In the genomic region with DNA sequence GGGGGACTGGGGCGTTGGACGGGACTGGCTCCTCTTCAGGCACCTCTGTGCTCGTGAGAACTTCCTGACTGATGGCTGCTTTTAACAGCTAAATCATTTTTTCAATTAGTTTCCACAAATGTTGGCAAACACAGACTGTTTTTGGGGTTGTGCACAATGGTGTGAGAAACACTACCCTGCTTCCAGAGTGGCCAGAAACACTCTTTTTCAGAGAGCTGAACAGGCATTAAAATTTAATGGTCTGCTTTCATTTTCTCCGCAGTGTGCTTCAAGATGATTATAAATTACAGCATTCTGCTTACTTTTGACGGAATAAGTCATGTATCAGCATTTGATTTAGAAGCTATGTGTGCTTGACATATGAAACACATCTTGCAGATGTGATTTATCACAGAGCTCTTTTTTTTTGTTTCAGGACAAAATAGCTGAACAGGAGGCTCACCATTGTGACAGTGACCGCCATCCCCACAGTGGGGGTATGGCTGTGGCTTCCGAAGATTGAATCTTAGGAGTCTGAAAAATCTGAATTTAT, we compare ENCODE assay signal across 10 cellular contexts.
DNase-seq lines count a peak whose midpoint lies in the region; ATAC-seq, FAIRE-seq and TF ChIP-seq lines count a peak whose summit lies in the region.
"Had no signal": no experiment of that assay in that cellular context is flagged by ENCODE, and none has a peak within 500 bp of the region (broad histone marks: within the 10 kb centered on the region; RNA-seq: fewer than 3 reads in every experiment).

No MANE protein-coding gene starts in this region.

- peaks cover 0 to 5% of the 10 kb centered on the region in 2 donors for H3K27me3 Mint-ChIP-seq in natural killer cell (ENCODE audit: low read depth in 2 of 2)

- no peak for TF ChIP-seq EP300 in HepG2 (IDR thresholded peaks at IDR 0.05; ENCODE audit: low read depth in 2 of 2, low read length in 2 of 2)
- no peak for TF ChIP-seq EP300 in HepG2 (CRISPR knock-in tag; IDR thresholded peaks at IDR 0.05; ENCODE audit: borderline replicate concordance)

- ATAC-seq in HepG2 (no peak), natural killer cell (no peak), aorta (ENCODE audit: low FRiP score) (no peak), GM18519 (IDR thresholded peaks at IDR 0.05; ENCODE audit: low FRiP score, unreplicated experiment) (no peak)

- no peak for TF ChIP-seq POLR2A in HepG2 (IDR thresholded peaks at IDR 0.05; ENCODE audit: insufficient read depth in 1 of 2, low read depth in 2 of 2, low read length in 2 of 2)

- H3K36me3 ChIP-seq in liver (ENCODE audit: control insufficient read depth in 4 of 4, insufficient read depth in 3 of 4, low read depth in 1 of 4, low read length in 3 of 4), result no peaks in the 10 kb centered on the region
- H3K36me3 ChIP-seq in HepG2 (replicated peaks in 1 of 2; ENCODE audit: control insufficient read depth in 1 of 2, insufficient read depth in 2 of 2, low read length in 2 of 2), result no peaks in the 10 kb centered on the region
- H3K36me3 ChIP-seq in duodenal mucosa (ENCODE audit: control insufficient read depth in 1 of 2, insufficient read depth in 2 of 2, low read length in 2 of 2), result no peaks in the 10 kb centered on the region
- H3K36me3 ChIP-seq in aorta (ENCODE audit: control insufficient read depth in 1 of 2, insufficient read depth in 2 of 2, low read length in 1 of 2), result no peaks in the 10 kb centered on the region

- WGBS in liver, result 62% methylated on average over 7 of the region's 7 CpGs
- WGBS in HepG2 (ENCODE audit: low lambda C conversion rate), result 26% methylated on average over 7 of the region's 7 CpGs
- 50 to 65% methylated on average over 7 of the region's 7 CpGs for WGBS in aorta, 2 donors

- H4K20me1 ChIP-seq in HepG2 (ENCODE audit: insufficient read depth, low read length), result no peaks in the 10 kb centered on the region

- H3K27ac ChIP-seq in liver (ENCODE audit: low read depth in 1 of 2, low read length in 2 of 2) (no peak overlapping the region), HepG2 (ENCODE audit: extremely low read length, insufficient read depth, low read length) (no peak overlapping the region), duodenal mucosa (ENCODE audit: low read depth, low read length) (no peak overlapping the region), aorta (ENCODE audit: low read depth in 1 of 2, low read length in 2 of 2) (no peak overlapping the region)

- TF ChIP-seq RAD21 in liver (IDR thresholded peaks at IDR 0.05), result no peak
- TF ChIP-seq RAD21 in HepG2 (CRISPR knock-in tag; IDR thresholded peaks at IDR 0.05), result no peak

- H2AFZ ChIP-seq in HepG2 (ENCODE audit: low read length), result no peak overlapping the region

- no peaks in the 10 kb centered on the region for H3K36me3 Mint-ChIP-seq in natural killer cell

- H3K79me2 ChIP-seq in HepG2 (ENCODE audit: insufficient read depth, low read length), result no peaks in the 10 kb centered on the region

- H3K4me2 ChIP-seq in HepG2 (ENCODE audit: low read depth, low read length), result no peak overlapping the region

- no peak for FAIRE-seq in HepG2 (lab: Jason Lieb, UNC)

- H3K27me3 ChIP-seq in liver (ENCODE audit: control insufficient read depth in 4 of 4, insufficient read depth in 4 of 4, low read length in 3 of 4) (no peaks in the 10 kb centered on the region), HepG2 (ENCODE audit: control insufficient read depth in 1 of 2, insufficient read depth in 2 of 2, low read length in 2 of 2) (no peaks in the 10 kb centered on the region), duodenal mucosa (ENCODE audit: control insufficient read depth in 1 of 2, insufficient read depth in 2 of 2, low read length in 2 of 2) (no peaks in the 10 kb centered on the region), aorta (ENCODE audit: control insufficient read depth in 1 of 2, insufficient read depth in 2 of 2, low read length in 1 of 2) (no peaks in the 10 kb centered on the region)

- POLR2A ChIA-PET in HepG2 (lab: Yijun Ruan, JAX), result no interaction called here

- BruUV-seq in HepG2 (replicated peaks; lab: Mats Ljungman, UMichigan), result no TSS peak

- intact Hi-C loops in HepG2 (cut with micrococcal nuclease; ENCODE audit: unreplicated experiment) (no loop called here), natural killer cell (cut with micrococcal nuclease) (no loop called here), aorta (cut with DNase I) (no loop called here)

- peaks cover 36 to 45% of the 10 kb centered on the region in 2 donors for H3K4me1 Mint-ChIP-seq in natural killer cell

- peaks cover 0 to 2% (median 0%) of the 10 kb centered on the region in 4 donors for H3K9me3 ChIP-seq in liver (ENCODE audit: control insufficient read depth in 4 of 4, low read length in 3 of 4)
- no peaks in the 10 kb centered on the region for H3K9me3 ChIP-seq in HepG2 (ENCODE audit: low read length)
- H3K9me3 ChIP-seq in duodenal mucosa (ENCODE audit: control insufficient read depth in 1 of 2, low read length in 2 of 2), result no peaks in the 10 kb centered on the region
- no peaks in the 10 kb centered on the region for H3K9me3 ChIP-seq in aorta (ENCODE audit: control insufficient read depth, low read length)

- DNase-seq in HepG2 (ENCODE audit: low spot score), result no peak
- DNase-seq in natural killer cell, result no peak
- no peak for DNase-seq in aorta
- DNase-seq in activated gamma-delta T cell (lab: John Stamatoyannopoulos, UW), result no peak
- no peak for DNase-seq in NCI-H187 treated with DMSO at 0.1 percent for 48 hours (lab: John Stamatoyannopoulos, UW)
- DNase-seq: effector CD8-positive, alpha-beta T cell had no signal

- H3K4me3 Mint-ChIP-seq in natural killer cell, result peak overlapping the region; percentile 84

- H3K9ac ChIP-seq in liver (ENCODE audit: low read depth in 1 of 2, low read length in 2 of 2), result no peak overlapping the region
- H3K9ac ChIP-seq in HepG2 (ENCODE audit: insufficient read depth, low read depth, low read length), result no peak overlapping the region
- H3K9ac ChIP-seq in duodenal mucosa (ENCODE audit: low read depth in 1 of 2, low read length in 2 of 2), result no peak overlapping the region

- H3K4me3 ChIP-seq in liver (ENCODE audit: low read depth in 1 of 3, low read length in 3 of 3), result peak overlapping the region in 2 of 3 donors; percentile 30 to 34
- no peak overlapping the region for H3K4me3 ChIP-seq in HepG2 (replicated peaks in 1 of 3; ENCODE audit: insufficient read depth in 1 of 3, low read depth in 2 of 3, low read length in 3 of 3)
- peak overlapping the region; percentile 8 to 19 for H3K4me3 ChIP-seq in duodenal mucosa (ENCODE audit: low read depth in 1 of 2, low read length in 2 of 2)
- H3K4me3 ChIP-seq in aorta (ENCODE audit: low read length in 2 of 2), result peak overlapping the region; percentile 10 to 16
- H3K4me3 ChIP-seq: lung had no signal

- in situ Hi-C loops in HepG2 (cut with HindIII; ENCODE audit: extremely low pct_ligation_motif_present, low pct_unique_long_range_greater_than_20kb), result no loop called here

- TF ChIP-seq CTCF in liver (IDR thresholded peaks at IDR 0.05; ENCODE audit: low read depth, low read length, missing input control), result no peak
- TF ChIP-seq CTCF in HepG2 (CRISPR knock-in tag; IDR thresholded peaks at IDR 0.05), result no peak
- TF ChIP-seq CTCF in natural killer cell (IDR thresholded peaks at IDR 0.05), result no peak

- H3K27ac Mint-ChIP-seq in natural killer cell, result peak overlapping the region in 1 of 2 donors; percentile 70

- H3K9me3 Mint-ChIP-seq in natural killer cell, result peaks cover 0 to 2% of the 10 kb centered on the region in 2 donors

- H3K4me1 ChIP-seq in liver (ENCODE audit: control insufficient read depth in 4 of 4, insufficient read depth in 4 of 4, low read length in 3 of 4), result peaks cover 2 to 7% (median 6%) of the 10 kb centered on the region in 4 donors
- no peaks in the 10 kb centered on the region for H3K4me1 ChIP-seq in HepG2 (ENCODE audit: insufficient read depth, low read length)
- peaks cover 18 to 23% of the 10 kb centered on the region in 2 donors for H3K4me1 ChIP-seq in duodenal mucosa (ENCODE audit: control insufficient read depth in 1 of 2, insufficient read depth in 2 of 2, low read length in 2 of 2)
- peaks cover 0 to 1% of the 10 kb centered on the region in 2 donors for H3K4me1 ChIP-seq in aorta (ENCODE audit: control insufficient read depth in 1 of 2, insufficient read depth in 2 of 2, low read length in 2 of 2)

- CTCF ChIA-PET in HepG2 (lab: Yijun Ruan, JAX; ENCODE audit: low intra/inter-chr PET ratio, low total read pairs), result no interaction called here

TF ChIP-seq in liver, 16 proteins besides CTCF, POLR2A, EP300 and RAD21 (continues in another document):
- TF ChIP-seq FOXA2 (IDR thresholded peaks at IDR 0.05), result no peak

TF ChIP-seq in HepG2, 621 proteins besides CTCF, POLR2A, EP300 and RAD21:
- TF ChIP-seq, protein P1, sequence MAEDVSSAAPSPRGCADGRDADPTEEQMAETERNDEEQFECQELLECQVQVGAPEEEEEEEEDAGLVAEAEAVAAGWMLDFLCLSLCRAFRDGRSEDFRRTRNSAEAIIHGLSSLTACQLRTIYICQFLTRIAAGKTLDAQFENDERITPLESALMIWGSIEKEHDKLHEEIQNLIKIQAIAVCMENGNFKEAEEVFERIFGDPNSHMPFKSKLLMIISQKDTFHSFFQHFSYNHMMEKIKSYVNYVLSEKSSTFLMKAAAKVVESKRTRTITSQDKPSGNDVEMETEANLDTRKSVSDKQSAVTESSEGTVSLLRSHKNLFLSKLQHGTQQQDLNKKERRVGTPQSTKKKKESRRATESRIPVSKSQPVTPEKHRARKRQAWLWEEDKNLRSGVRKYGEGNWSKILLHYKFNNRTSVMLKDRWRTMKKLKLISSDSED (CRISPR knock-in tag; IDR thresholded peaks at IDR 0.05), result no peak
- no peak for TF ChIP-seq ZMAT3 (CRISPR knock-in tag; conservative IDR thresholded peaks at IDR 0.05)
- no peak for TF ChIP-seq ZNF878 (CRISPR knock-in tag; IDR thresholded peaks at IDR 0.05)
- no peak for TF ChIP-seq ZNF543 (CRISPR knock-in tag; IDR thresholded peaks at IDR 0.05)
- no peak for TF ChIP-seq GZF1 (CRISPR knock-in tag; IDR thresholded peaks at IDR 0.05)
- no peak for TF ChIP-seq KDM2A (CRISPR knock-in tag; IDR thresholded peaks at IDR 0.05; ENCODE audit: borderline replicate concordance, low read depth)
- TF ChIP-seq SSRP1 (CRISPR knock-in tag; IDR thresholded peaks at IDR 0.05), result no peak

Comparison
In these comparisons a context has a peak if more than half of its experiments do, and no peak if none do; other contexts are left out.
1. H3K4me3 ChIP-seq: peak in liver (2 of 3), duodenal mucosa (2 of 2) and aorta (2 of 2); none in HepG2 (0 of 3).